9 cellular contexts compared by ENCODE assay signal in the genomic region with DNA sequence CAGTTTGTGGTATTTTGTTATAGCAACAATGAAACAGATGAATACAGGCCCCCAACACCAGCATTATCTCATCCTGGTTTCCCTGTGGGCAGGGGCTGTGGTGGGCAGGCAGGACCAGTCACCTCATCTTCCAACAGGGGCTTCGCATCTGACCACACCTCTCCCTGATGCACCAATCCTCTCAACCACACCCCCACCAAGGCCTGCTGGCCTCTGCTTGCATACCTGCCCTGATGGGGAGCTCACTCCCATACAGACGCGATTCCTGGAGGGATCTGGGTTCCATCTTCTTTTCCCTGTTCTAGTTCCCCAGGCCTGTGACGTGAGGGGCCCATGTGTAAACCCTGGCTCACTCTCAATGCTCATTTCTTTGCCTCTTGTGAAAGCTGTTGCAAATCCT. TPM values are rescaled to one million over a fixed set of nuclear protein-coding genes. Genes with fewer than 3 reads are reported as not detected.
A peak's percentile ranks its signal among the peaks of the same experiment; 100 is the strongest.
DNase-seq lines count a peak whose midpoint lies in the region; ATAC-seq, FAIRE-seq and TF ChIP-seq lines count a peak whose summit lies in the region.
"Not testable (repeated sequence)": the region's sequence is repeated elsewhere in the genome, so short reads cannot be mapped to it uniquely, and the experiment has no call there.
"Had no signal": no experiment of that assay in that cellular context is flagged by ENCODE, and none has a peak within 500 bp of the region (broad histone marks: within the 10 kb centered on the region; RNA-seq: fewer than 3 reads in every experiment).

No MANE protein-coding gene starts in this region.

- H3K27me3 ChIP-seq in GM23338 (ENCODE audit: insufficient read depth) (peaks cover 28% of the 10 kb centered on the region), H1 (replicated peaks in 1 of 4; ENCODE audit: control insufficient read depth in 3 of 4, extremely low read depth in 1 of 4, insufficient read depth in 3 of 4, low read length in 3 of 4) (peaks cover 0 to 12% (median 5%) of the 10 kb centered on the region in 4 experiments; a peak in 3 of 7 replicates)

- not testable (repeated sequence) for H2BK12ac ChIP-seq in H1 (ENCODE audit: low read depth, low read length)

- not testable (repeated sequence) for TF ChIP-seq EP300 in A549 (IDR thresholded peaks at IDR 0.05); H1 (IDR thresholded peaks at IDR 0.05; ENCODE audit: borderline replicate concordance in 1 of 2, low read depth in 2 of 2, low read length in 2 of 2)

- H3K4me1 Mint-ChIP-seq in GM23338 = peaks cover 15% of the 10 kb centered on the region
- not testable (repeated sequence) for H3K4me1 Mint-ChIP-seq in activated naive CD4-positive, alpha-beta T cell treated with anti-CD3 and anti-CD28 coated beads, Interleukin-2, amount 50 U/mL, for 24 hours; nephron; type B pancreatic cell (ENCODE audit: unreplicated experiment)

- not testable (repeated sequence) for H4K91ac ChIP-seq in H1 (replicated peaks; ENCODE audit: insufficient read length, low read length)

- not testable (repeated sequence) for H2BK15ac ChIP-seq in H1 (ENCODE audit: low read length)

- not testable (repeated sequence) for H4K20me1 ChIP-seq in GM23338 (replicated peaks; ENCODE audit: insufficient read depth); H1 (replicated peaks in 1 of 2; ENCODE audit: control insufficient read depth in 1 of 2, insufficient read depth in 2 of 2, low read length in 2 of 2)

- not testable (repeated sequence) for H2BK5ac ChIP-seq in H1 (ENCODE audit: low read depth, low read length)

- intact Hi-C loops in sciatic nerve (cut with DNase I) = not testable (repeated sequence)

- H3K18ac ChIP-seq in H1 (ENCODE audit: extremely low read depth, low read length) = peak overlapping the region; percentile 13; the same call in 1 of the 2 replicates

- not testable (repeated sequence) for TF ChIP-seq POLR2A in A549 (IDR thresholded peaks at IDR 0.05; ENCODE audit: low read length); H1 (IDR thresholded peaks at IDR 0.05; ENCODE audit: control extremely low read depth in 1 of 2, low read depth in 2 of 2, low read length in 2 of 2)

- not testable (repeated sequence) for H3K23me2 ChIP-seq in H1 (ENCODE audit: low read depth, low read length)

- FAIRE-seq in A549 (lab: Jason Lieb, UNC); H1 (lab: Jason Lieb, UNC): not testable (repeated sequence)

- not testable (repeated sequence) for H3K4me3 ChIP-seq in A549; GM23338; H1 (ENCODE audit: extremely low read depth in 1 of 4, insufficient read depth in 2 of 4, low read depth in 3 of 4, low read length in 4 of 4)

- H3K9me3 ChIP-seq in A549 = not testable (repeated sequence)
- peaks cover 0 to 11% of the 10 kb centered on the region in 2 experiments; a peak in 1 of 4 replicates for H3K9me3 ChIP-seq in H1 (ENCODE audit: insufficient read depth in 2 of 2, low read depth in 1 of 2, low read length in 1 of 2)

- POLR2A ChIA-PET in A549 (lab: Yijun Ruan, JAX); H1 (lab: Charles Lee; ENCODE audit: partially characterized antibody): not testable (repeated sequence)

- DNase-seq in A549 (ENCODE audit: low read depth in 1 of 2, low spot score in 1 of 2); GM23338 (ENCODE audit: low spot score); H1 (ENCODE audit: low read depth in 1 of 2, low spot score in 2 of 2); type B pancreatic cell (ENCODE audit: extremely low spot score, unreplicated experiment): not testable (repeated sequence)
- DNase-seq in sciatic nerve (ENCODE audit: low spot score) = peak; percentile 38

- H3K9me2 ChIP-seq in GM23338 (ENCODE audit: insufficient read depth) = not testable (repeated sequence)

- not testable (repeated sequence) for TF ChIP-seq RAD21 in A549 (conservative IDR thresholded peaks at IDR 0.05 in 1 of 2, IDR thresholded peaks at IDR 0.05 in 1 of 2); H1 (IDR thresholded peaks at IDR 0.05 in 1 of 2, conservative IDR thresholded peaks at IDR 0.05 in 1 of 2; ENCODE audit: low read depth in 2 of 2, low read length in 2 of 2)

- H3K4ac ChIP-seq in H1 (replicated peaks; ENCODE audit: insufficient read length, low read depth, low read length) = not testable (repeated sequence)

- TF ChIP-seq CTCF in A549 (IDR thresholded peaks at IDR 0.05); GM23338 (conservative IDR thresholded peaks at IDR 0.05; ENCODE audit: low read depth in 2 of 2); H1 (IDR thresholded peaks at IDR 0.05; ENCODE audit: control extremely low read depth in 1 of 3, insufficient read depth in 1 of 3, low read depth in 1 of 3, low read length in 3 of 3); nephron (IDR thresholded peaks at IDR 0.05; ENCODE audit: unreplicated experiment in 3 of 3); type B pancreatic cell (conservative IDR thresholded peaks at IDR 0.05): not testable (repeated sequence)

- H2AFZ ChIP-seq in GM23338; H1 (ENCODE audit: low read length): not testable (repeated sequence)

- not testable (repeated sequence) for H2AK5ac ChIP-seq in H1 (ENCODE audit: low read depth, low read length)

- H3K14ac ChIP-seq in H1 (ENCODE audit: insufficient read length) = not testable (repeated sequence)

- H3K27ac Mint-ChIP-seq in GM23338, nephron, type B pancreatic cell: not testable (repeated sequence)
- peak overlapping the region; percentile 17 for H3K27ac Mint-ChIP-seq in activated naive CD4-positive, alpha-beta T cell treated with anti-CD3 and anti-CD28 coated beads, Interleukin-2, amount 50 U/mL, for 24 hours

- H3K4me2 ChIP-seq in A549; H1 (ENCODE audit: insufficient read depth in 1 of 2, low read depth in 2 of 2, low read length in 2 of 2): not testable (repeated sequence)
- peak overlapping the region; percentile 84; the same call in 1 of the 2 replicates for H3K4me2 ChIP-seq in GM23338

- not testable (repeated sequence) for H3K9ac ChIP-seq in H1 (replicated peaks in 1 of 4; ENCODE audit: extremely low read depth in 1 of 4, low read depth in 3 of 4, low read length in 3 of 4)

- CTCF ChIA-PET in A549 (lab: Yijun Ruan, JAX) (interaction anchor here (0.7 to 2.0 kb wide), 6 partner anchors 13 to 194 kb away, joined by 3 to 10 read pairs (median 4); no protein-coding TSS in a partner anchor), H1 (lab: Charles Lee; ENCODE audit: partially characterized antibody) (interaction anchor here (1.2 to 1.5 kb wide), 2 partner anchors 51 to 56 kb away, joined by 3 to 4 read pairs; no protein-coding TSS in a partner anchor)

- H3F3A ChIP-seq in GM23338 (replicated peaks; ENCODE audit: low read depth) = not testable (repeated sequence)

- H3K4me3 Mint-ChIP-seq in GM23338 (peak overlapping the region; percentile 43; the same call in 2 of the 3 replicates), nephron (peak overlapping the region in 2 of 3 experiments; percentile 21 to 68), type B pancreatic cell (peak overlapping the region; percentile 15)
- H3K4me3 Mint-ChIP-seq in activated naive CD4-positive, alpha-beta T cell treated with anti-CD3 and anti-CD28 coated beads, Interleukin-2, amount 50 U/mL, for 24 hours = not testable (repeated sequence)

- not testable (repeated sequence) for H3K23ac ChIP-seq in H1 (ENCODE audit: insufficient read length)

- H2BK20ac ChIP-seq in H1 (ENCODE audit: low read length) = not testable (repeated sequence)

- H3K79me1 ChIP-seq in H1 (ENCODE audit: low read depth, low read length) = not testable (repeated sequence)

- not testable (repeated sequence) for H4K5ac ChIP-seq in H1 (ENCODE audit: insufficient read length, low read depth, low read length)

- not testable (repeated sequence) for ATAC-seq in A549, GM23338, sciatic nerve

- H3K36me3 ChIP-seq in GM23338 (ENCODE audit: insufficient read depth); H1 (ENCODE audit: control insufficient read depth in 2 of 4, insufficient read depth in 4 of 4, low read length in 3 of 4): not testable (repeated sequence)

- WGBS in A549 (ENCODE audit: missing lambda C conversion rate) = 77% methylated on average over 4 of the region's 4 CpGs
- WGBS in H1 (ENCODE audit: extremely low coverage in 1 of 2, insufficient coverage in 1 of 2, insufficient read length in 1 of 2, insufficient replicate concordance in 2 of 2, low coverage in 1 of 2, low lambda C conversion rate in 2 of 2, missing lambda C conversion rate in 1 of 2), 2 experiments = 86% methylated on average over 3 of the region's 4 CpGs; no CpG with 5 or more reads in 1 of the 2 experiments

- not testable (repeated sequence) for H3K79me2 ChIP-seq in GM23338 (replicated peaks; ENCODE audit: insufficient read depth); H1 (ENCODE audit: control insufficient read depth in 1 of 2, insufficient read depth in 2 of 2, low read length in 2 of 2)

- peaks cover 15% of the 10 kb centered on the region for H3K4me1 ChIP-seq in A549
- H3K4me1 ChIP-seq in GM23338 (ENCODE audit: insufficient read depth); H1 (replicated peaks in 1 of 4; ENCODE audit: control insufficient read depth in 3 of 4, insufficient read depth in 4 of 4, low read length in 3 of 4): not testable (repeated sequence)

- not testable (repeated sequence) for H2BK120ac ChIP-seq in H1 (replicated peaks; ENCODE audit: low read depth, low read length)

- peaks cover 25% of the 10 kb centered on the region for H3K27me3 Mint-ChIP-seq in GM23338 (ENCODE audit: insufficient read depth, low read depth, poor library complexity)
- not testable (repeated sequence) for H3K27me3 Mint-ChIP-seq in activated naive CD4-positive, alpha-beta T cell treated with anti-CD3 and anti-CD28 coated beads, Interleukin-2, amount 50 U/mL, for 24 hours
- peaks cover 21% of the 10 kb centered on the region for H3K27me3 Mint-ChIP-seq in nephron (ENCODE audit: low read depth)
- H3K27me3 Mint-ChIP-seq in type B pancreatic cell = peaks cover 13% of the 10 kb centered on the region

- H3K27ac ChIP-seq in A549; GM23338 (ENCODE audit: low read depth); H1 (ENCODE audit: low read depth, low read length): not testable (repeated sequence)

- H3K9me3 Mint-ChIP-seq in GM23338 = peaks cover 21% of the 10 kb centered on the region
- not testable (repeated sequence) for H3K9me3 Mint-ChIP-seq in activated naive CD4-positive, alpha-beta T cell treated with anti-CD3 and anti-CD28 coated beads, Interleukin-2, amount 50 U/mL, for 24 hours; nephron; type B pancreatic cell

- not testable (repeated sequence) for H3K36me3 Mint-ChIP-seq in GM23338 (ENCODE audit: low read depth); activated naive CD4-positive, alpha-beta T cell treated with anti-CD3 and anti-CD28 coated beads, Interleukin-2, amount 50 U/mL, for 24 hours; nephron (ENCODE audit: low read depth); type B pancreatic cell

- H4K8ac ChIP-seq in H1 (ENCODE audit: extremely low read depth, insufficient read depth, low read length) = not testable (repeated sequence)

- H3K56ac ChIP-seq in H1 (replicated peaks; ENCODE audit: insufficient read length, low read depth, low read length) = not testable (repeated sequence)

RNA-seq across cellular contexts. Expression of a gene that starts 34.7 kb away (rescaled TPM):
- 13.9 and 25.0 TPM in 2 replicates for polyA plus RNA-seq in A549 (2011; rRNA removed)
- polyA plus RNA-seq in A549 (2012; cell fraction: cytosol; rRNA removed) = 53.0 and 68.6 TPM in 2 replicates
- 114 and 126 TPM in 2 replicates for polyA plus RNA-seq in A549 (2012; cell fraction: nucleus; rRNA removed)
- 36.9 to 42.8 TPM (median 37.1 TPM) in 3 replicates for polyA plus RNA-seq in A549 (2017; fragmentation: RNase III; extraction: RNeasy Plus Mini Kit Qiagen cat#74134 plus additional on column Dnase treatment)
- polyA minus RNA-seq in A549 (2011; rRNA and poly(A)+ RNA removed) = 28.0 and 35.0 TPM in 2 replicates
- 30.6 and 31.7 TPM in 2 replicates for total RNA-seq in GM23338 (2014; rRNA removed; shearing (Covaris generic))
- 28.4 and 28.5 TPM in 2 replicates for polyA plus RNA-seq in GM23338 (2016; fragmentation: Nextera tagmentation; extraction: Ambion mirVana)
- 32.4 and 33.5 TPM in 2 replicates for total RNA-seq in H1 (2021; fragmentation: NEBNext Ultra II Directional; extraction: Animal tissue kit (Norgen Biotek cat#: 25700))
- 16.9 and 24.3 TPM in 2 replicates for polyA plus RNA-seq in H1 (2011; rRNA removed)
- polyA plus RNA-seq in H1 (2011; cell fraction: cytosol; rRNA removed) = 15.7 TPM
- 17.8 TPM for polyA plus RNA-seq in H1 (2011; cell fraction: nucleus; rRNA removed)
- polyA plus RNA-seq in H1 (2012, experiment 1 of 2) = 17.6 to 31.6 TPM (median 28.7 TPM) in 4 replicates
- polyA plus RNA-seq in H1 (2012, experiment 2 of 2) = 29.4 TPM
- polyA plus RNA-seq in H1 (2013, experiment 1 of 2) = 19.3 TPM
- polyA plus RNA-seq in H1 (2013, experiment 2 of 2) = 20.9 TPM
- 8.4 and 10.1 TPM in 2 replicates for polyA minus RNA-seq in H1 (2011; rRNA and poly(A)+ RNA removed)
- 8.6 TPM for polyA minus RNA-seq in H1 (2011; cell fraction: cytosol; rRNA and poly(A)+ RNA removed)
- polyA minus RNA-seq in H1 (2011; cell fraction: nucleus; rRNA and poly(A)+ RNA removed) = 13.8 TPM
- total RNA-seq in sciatic nerve = 42.2 TPM
- total RNA-seq in type B pancreatic cell (ENCODE audit: low replicate concordance) = 23.6 and 27.5 TPM in 2 replicates

RNA-seq across cellular contexts. Expression of a gene that starts 56.9 kb away (rescaled TPM):
- 0.34 and 0.38 TPM in 2 replicates for polyA plus RNA-seq in A549 (2011; rRNA removed)
- polyA plus RNA-seq in A549 (2012; cell fraction: cytosol; rRNA removed) = 0.82 and 1.0 TPM in 2 replicates
- 1.5 and 1.7 TPM in 2 replicates for polyA plus RNA-seq in A549 (2012; cell fraction: nucleus; rRNA removed)
- 0.44 to 0.54 TPM (median 0.46 TPM) in 3 replicates for polyA plus RNA-seq in A549 (2017; fragmentation: RNase III; extraction: RNeasy Plus Mini Kit Qiagen cat#74134 plus additional on column Dnase treatment)
- 0.37 and 0.44 TPM in 2 replicates for polyA minus RNA-seq in A549 (2011; rRNA and poly(A)+ RNA removed)
- total RNA-seq in GM23338 (2014; rRNA removed; shearing (Covaris generic)) = 0.97 and 2.4 TPM in 2 replicates
- 0.42 and 0.61 TPM in 2 replicates for polyA plus RNA-seq in GM23338 (2016; fragmentation: Nextera tagmentation; extraction: Ambion mirVana)
- 1.3 and 1.5 TPM in 2 replicates for total RNA-seq in H1 (2021; fragmentation: NEBNext Ultra II Directional; extraction: Animal tissue kit (Norgen Biotek cat#: 25700))
- polyA plus RNA-seq in H1 (2011; rRNA removed) = 1.2 and 1.7 TPM in 2 replicates
- 1.0 TPM for polyA plus RNA-seq in H1 (2011; cell fraction: cytosol; rRNA removed)
- 1.5 TPM for polyA plus RNA-seq in H1 (2011; cell fraction: nucleus; rRNA removed)
- polyA plus RNA-seq in H1 (2012, experiment 1 of 2) = 0.59 to 0.94 TPM (median 0.86 TPM) in 4 replicates
- polyA plus RNA-seq in H1 (2012, experiment 2 of 2) = 0.79 TPM
- polyA plus RNA-seq in H1 (2013, experiment 1 of 2) = 0.49 TPM
- polyA plus RNA-seq in H1 (2013, experiment 2 of 2) = 0.39 TPM
- 1.3 and 1.7 TPM in 2 replicates for polyA minus RNA-seq in H1 (2011; rRNA and poly(A)+ RNA removed)
- 1.2 TPM for polyA minus RNA-seq in H1 (2011; cell fraction: cytosol; rRNA and poly(A)+ RNA removed)
- polyA minus RNA-seq in H1 (2011; cell fraction: nucleus; rRNA and poly(A)+ RNA removed) = 2.4 TPM
- 1.0 TPM for total RNA-seq in sciatic nerve
- total RNA-seq in type B pancreatic cell (ENCODE audit: low replicate concordance) = 0.59 and 2.2 TPM in 2 replicates
- total RNA-seq: HT-29 had no signal
- polyA plus RNA-seq: IgD-negative memory B cell had no signal
